12 cellular contexts compared by ENCODE assay signal in genomic region chr5:59661306-59661705, GRCh38.
DNase-seq lines count a peak whose midpoint lies in the region; ATAC-seq and TF ChIP-seq lines count a peak whose summit lies in the region.
"Had no signal": no experiment of that assay in that cellular context is flagged by ENCODE, and none has a peak within 500 bp of the region (broad histone marks: within the 10 kb centered on the region; RNA-seq: fewer than 3 reads in every experiment).

No MANE protein-coding gene starts in this region.

- H2AFZ ChIP-seq in SK-N-SH (ENCODE audit: low read depth): no peak overlapping the region
- H2AFZ ChIP-seq in mesenchymal stem cell (ENCODE audit: low read depth, low read length): no peak overlapping the region

- peak overlapping the region; percentile 58 to 93 for H3K27ac ChIP-seq in SK-N-SH (ENCODE audit: low read depth in 2 of 2, low read length in 1 of 2)
- H3K27ac ChIP-seq in WERI-Rb-1: peak overlapping the region; percentile 72
- no peak overlapping the region for H3K27ac ChIP-seq in mesenchymal stem cell (ENCODE audit: low read length, poor library complexity, severe bottlenecking)
- peak overlapping the region in 4 of 5 donors; percentile 24 to 71 (median 52) for H3K27ac ChIP-seq in stomach

- CTCF ChIA-PET in SK-N-SH (lab: Yijun Ruan, JAX): interaction anchor here (0.8 to 4.5 kb wide), 28 partner anchors 9 to 486 kb away, joined by 3 to 70 read pairs (median 4); no protein-coding TSS in a partner anchor

- H3K4me2 ChIP-seq in SK-N-SH (peak overlapping the region; percentile 79; the same call in 1 of the 2 replicates), mesenchymal stem cell (ENCODE audit: low read length, poor library complexity, severe bottlenecking) (no peak overlapping the region)

- H3K9me3 ChIP-seq in SK-N-SH: no peaks in the 10 kb centered on the region
- no peaks in the 10 kb centered on the region for H3K9me3 ChIP-seq in WERI-Rb-1 (ENCODE audit: severe bottlenecking)
- no peaks in the 10 kb centered on the region for H3K9me3 ChIP-seq in mesenchymal stem cell (ENCODE audit: control insufficient read depth, low read length)
- no peaks in the 10 kb centered on the region for H3K9me3 ChIP-seq in stomach

- no peak for TF ChIP-seq POLR2A in stomach (IDR thresholded peaks at IDR 0.05)

- H2BK12ac ChIP-seq in mesenchymal stem cell (ENCODE audit: low read length in 2 of 2): no peak overlapping the region

- DNase-seq in SK-N-SH (no peak), WERI-Rb-1 (no peak), mesenchymal stem cell (peak; percentile 83), stomach (no peak), UCSD-AML1 (lab: John Stamatoyannopoulos, UW; ENCODE audit: unreplicated experiment) (no peak), GM03348 (ENCODE audit: low spot score) (no peak)
- DNase-seq: central memory CD4-positive, alpha-beta T cell; stimulated activated CD4-positive, alpha-beta T cell treated with anti-CD3 and anti-CD28 coated beads, Interleukin-4, amount 100 ng/mL, for 4 hours; stimulated activated naive B cell treated with anti-CD40 and anti-IgM and Interleukin-4, amounts not matched to agents 10 μg/mL and 1 μg/mL and 100 μg/mL, for 72 hours had no signal

- H3K27me3 ChIP-seq in SK-N-SH (ENCODE audit: insufficient read depth): no peaks in the 10 kb centered on the region
- no peaks in the 10 kb centered on the region for H3K27me3 ChIP-seq in WERI-Rb-1 (ENCODE audit: insufficient read depth, low read depth, severe bottlenecking)
- H3K27me3 ChIP-seq in mesenchymal stem cell (ENCODE audit: control insufficient read depth in 1 of 2, insufficient read depth in 1 of 2, low read length in 2 of 2): no peaks in the 10 kb centered on the region
- no peaks in the 10 kb centered on the region for H3K27me3 ChIP-seq in stomach

- peaks cover 3% of the 10 kb centered on the region for H3K79me1 ChIP-seq in mesenchymal stem cell (replicated peaks; ENCODE audit: low read length, poor library complexity, severe bottlenecking)

- WGBS in SK-N-SH (ENCODE audit: low lambda C conversion rate): 100% methylated on average over 1 of the region's 1 CpG
- WGBS in mesenchymal stem cell: no CpG with 5 or more reads among the region's 1 CpG
- WGBS in stomach, 5 donors: 83 to 96% (median 90%) methylated on average over 1 of the region's 1 CpG

- POLR2A ChIA-PET in SK-N-SH (lab: Yijun Ruan, JAX): no interaction called here

- no peak for TF ChIP-seq CTCF in SK-N-SH (IDR thresholded peaks at IDR 0.05)
- no peak for TF ChIP-seq CTCF in WERI-Rb-1 (IDR thresholded peaks at IDR 0.05; ENCODE audit: low read depth, low read length)
- no peak for TF ChIP-seq CTCF in stomach (IDR thresholded peaks at IDR 0.05)

- H3K36me3 ChIP-seq in SK-N-SH (replicated peaks in 1 of 2; ENCODE audit: control insufficient read depth in 1 of 2, insufficient read depth in 2 of 2, low read length in 1 of 2): no peaks in the 10 kb centered on the region
- no peaks in the 10 kb centered on the region for H3K36me3 ChIP-seq in WERI-Rb-1
- H3K36me3 ChIP-seq in mesenchymal stem cell (ENCODE audit: control insufficient read depth in 1 of 2, insufficient read depth in 2 of 2, low read depth in 1 of 2, low read length in 2 of 2): no peaks in the 10 kb centered on the region
- no peaks in the 10 kb centered on the region for H3K36me3 ChIP-seq in stomach

- H3K4me1 ChIP-seq in SK-N-SH (ENCODE audit: control insufficient read depth in 1 of 2, insufficient read depth in 2 of 2, low read depth in 1 of 2, low read length in 1 of 2): peaks cover 4 to 22% of the 10 kb centered on the region in 2 experiments; a peak in 3 of 4 replicates
- H3K4me1 ChIP-seq in mesenchymal stem cell (ENCODE audit: control insufficient read depth, insufficient read depth, low read depth, low read length): peaks cover 10% of the 10 kb centered on the region
- peaks cover 16 to 64% (median 33%) of the 10 kb centered on the region in 4 donors for H3K4me1 ChIP-seq in stomach

- H3K4ac ChIP-seq in mesenchymal stem cell (ENCODE audit: low read depth in 1 of 2, low read length in 2 of 2): no peak overlapping the region

- TF ChIP-seq EP300 in SK-N-SH (IDR thresholded peaks at IDR 0.05; ENCODE audit: borderline replicate concordance in 1 of 2, low read depth in 1 of 2, low read length in 1 of 2): no peak
- TF ChIP-seq EP300 in stomach (IDR thresholded peaks at IDR 0.05): no peak

- ATAC-seq in SK-N-SH treated with all-trans-retinoic acid at 6 μM for 48 hours (no peak), HG03439 (IDR thresholded peaks at IDR 0.05; ENCODE audit: unreplicated experiment) (no peak)
- ATAC-seq: Panc1 had no signal

- 0 out of 2 replicates have a peak, but pooled peaks cover 3% of the 10 kb centered on the region for H3K9me2 ChIP-seq in SK-N-SH

- no peak overlapping the region for H2BK5ac ChIP-seq in mesenchymal stem cell (ENCODE audit: low read depth, low read length, poor library complexity, severe bottlenecking)

- no peaks in the 10 kb centered on the region for H4K20me1 ChIP-seq in SK-N-SH (ENCODE audit: insufficient read depth)

- no peak for TF ChIP-seq RAD21 in SK-N-SH (IDR thresholded peaks at IDR 0.05; ENCODE audit: low read length)

- no peak overlapping the region for H3K18ac ChIP-seq in mesenchymal stem cell (ENCODE audit: low read depth in 1 of 2, low read length in 2 of 2)

- H3K4me3 ChIP-seq in SK-N-SH (ENCODE audit: low read depth in 2 of 2, low read length in 1 of 2): no peak overlapping the region
- H3K4me3 ChIP-seq in WERI-Rb-1 (ENCODE audit: low read depth, low read length): no peak overlapping the region
- no peak overlapping the region for H3K4me3 ChIP-seq in mesenchymal stem cell (ENCODE audit: insufficient read depth in 1 of 2, low read depth in 1 of 2, low read length in 2 of 2)
- no peak overlapping the region for H3K4me3 ChIP-seq in stomach

- no peak overlapping the region for H2BK120ac ChIP-seq in mesenchymal stem cell (ENCODE audit: low read depth, low read length)

- H3K14ac ChIP-seq in mesenchymal stem cell (ENCODE audit: low read length in 2 of 2): no peak overlapping the region

- H2BK15ac ChIP-seq in mesenchymal stem cell (ENCODE audit: low read depth, poor library complexity, severe bottlenecking): no peak overlapping the region

- H2AK5ac ChIP-seq in mesenchymal stem cell (ENCODE audit: low read length, severe bottlenecking): no peak overlapping the region

- H4K91ac ChIP-seq in mesenchymal stem cell (ENCODE audit: low read length): no peak overlapping the region

- no peak overlapping the region for H4K8ac ChIP-seq in mesenchymal stem cell (ENCODE audit: low read length)

- no peak overlapping the region for H3K23ac ChIP-seq in mesenchymal stem cell (ENCODE audit: low read length in 2 of 2)

- intact Hi-C loops in stomach (cut with DNase I; ENCODE audit: low total_unique reads): no loop called here

- no peak overlapping the region for H3K9ac ChIP-seq in SK-N-SH
- no peak overlapping the region for H3K9ac ChIP-seq in mesenchymal stem cell (ENCODE audit: low read length)

- H3F3A ChIP-seq in SK-N-SH (replicated peaks; ENCODE audit: insufficient read depth): peaks cover 3% of the 10 kb centered on the region

- no peaks in the 10 kb centered on the region for H3K79me2 ChIP-seq in SK-N-SH (ENCODE audit: insufficient read depth)

TF ChIP-seq in SK-N-SH, 30 proteins besides CTCF, POLR2A, EP300 and RAD21 (continues in another document):
- no peak for TF ChIP-seq TEAD4 (IDR thresholded peaks at IDR 0.05; ENCODE audit: borderline replicate concordance, insufficient read depth)
- TF ChIP-seq FOSL2 (IDR thresholded peaks at IDR 0.05; ENCODE audit: borderline replicate concordance, low read depth): no peak
- TF ChIP-seq USF1 (IDR thresholded peaks at IDR 0.05; ENCODE audit: borderline replicate concordance, low read depth): no peak
- no peak for TF ChIP-seq POLR2AphosphoS5 (IDR thresholded peaks at IDR 0.05; ENCODE audit: low read depth, low read length)
- TF ChIP-seq SMC3 (IDR thresholded peaks at IDR 0.05; ENCODE audit: low read depth, low read length): no peak

TF ChIP-seq in SK-N-SH treated with all-trans-retinoic acid at 6 μM for 48 hours, 23 proteins besides CTCF, POLR2A, EP300 and RAD21:
- TF ChIP-seq ISL1 (CRISPR knock-in tag; IDR thresholded peaks at IDR 0.05) (no peak), TOX (CRISPR knock-in tag; IDR thresholded peaks at IDR 0.05; ENCODE audit: borderline replicate concordance) (no peak), CREB5 (CRISPR knock-in tag; IDR thresholded peaks at IDR 0.05; ENCODE audit: low read depth) (no peak), ESRRG (CRISPR knock-in tag; IDR thresholded peaks at IDR 0.05) (no peak), RARB (CRISPR knock-in tag; IDR thresholded peaks at IDR 0.05) (no peak)
